Comparison of ENCODE assay signal across 22 cellular contexts in the genomic region with DNA sequence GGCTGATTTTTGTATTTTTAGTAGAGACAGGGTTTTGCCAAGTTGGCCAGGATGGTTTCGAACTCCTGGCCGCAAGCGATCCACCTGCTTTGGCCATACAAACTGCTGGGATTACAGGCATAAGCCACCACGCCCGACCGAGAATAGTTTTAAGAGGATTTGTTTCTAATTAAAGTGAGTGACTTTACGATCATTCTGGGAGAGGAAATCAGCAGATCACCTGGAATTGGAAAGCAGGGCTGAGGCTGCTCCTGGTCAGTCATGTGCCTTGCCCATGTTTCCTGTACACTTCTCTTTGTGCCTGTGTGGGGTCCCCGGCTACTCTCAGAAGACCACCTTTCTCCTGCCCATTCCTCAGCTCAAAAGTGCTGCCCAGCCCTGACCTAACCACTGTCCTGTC. TPM values are rescaled to one million over a fixed set of nuclear protein-coding genes. Genes with fewer than 3 reads are reported as not detected.
DNase-seq lines count a peak whose midpoint lies in the region; ATAC-seq and TF ChIP-seq lines count a peak whose summit lies in the region.
"Had no signal": no experiment of that assay in that cellular context is flagged by ENCODE, and none has a peak within 500 bp of the region (broad histone marks: within the 10 kb centered on the region; RNA-seq: fewer than 3 reads in every experiment).

No MANE protein-coding gene starts in this region.

- peaks cover 37% of the 10 kb centered on the region for H3F3A ChIP-seq in neural progenitor cell (ENCODE audit: low read depth)

- H3K4me2 ChIP-seq in HCT116 (ENCODE audit: low read length) (peak overlapping the region; percentile 74; the same call in 1 of the 2 replicates), neural progenitor cell (no peak overlapping the region)
- H3K4me2 ChIP-seq: smooth muscle cell had no signal

- H3K9me3 ChIP-seq in CD8-positive, alpha-beta memory T cell (ENCODE audit: low read length): no peaks in the 10 kb centered on the region
- H3K9me3 ChIP-seq in HCT116 (ENCODE audit: control insufficient read depth in 1 of 2, insufficient read depth in 1 of 2, low read depth in 1 of 2, low read length in 2 of 2) (no peaks in the 10 kb centered on the region), neural progenitor cell (ENCODE audit: low read depth) (no peaks in the 10 kb centered on the region)
- H3K9me3 ChIP-seq: left lung, thoracic aorta had no signal

- RAD21 ChIA-PET in HCT116 (lab: Charles Lee; ENCODE audit: low non-redundant PET in 1 of 2, low total read pairs in 2 of 2, uncharacterized antibody in 2 of 2, unreplicated experiment in 2 of 2): no interaction called here

- H3K9me2 ChIP-seq in HCT116 (ENCODE audit: insufficient read depth): no peaks in the 10 kb centered on the region

- peaks cover 4 to 10% (median 4%) of the 10 kb centered on the region in 3 donors for H3K4me1 Mint-ChIP-seq in CD8-positive, alpha-beta memory T cell
- peaks cover 57% of the 10 kb centered on the region for H3K4me1 Mint-ChIP-seq in chondrocyte (ENCODE audit: low read depth)
- H3K4me1 Mint-ChIP-seq in neural progenitor cell: peaks cover 18% of the 10 kb centered on the region
- peaks cover 29% of the 10 kb centered on the region for H3K4me1 Mint-ChIP-seq in HFFc6 (ENCODE audit: low read depth)

- no peak overlapping the region for H3K27ac ChIP-seq in CD8-positive, alpha-beta memory T cell (ENCODE audit: low read depth, low read length)
- H3K27ac ChIP-seq in HCT116 (ENCODE audit: low read depth, low read length) (no peak overlapping the region), neural progenitor cell (no peak overlapping the region)
- H3K27ac ChIP-seq: left lung, SK-N-MC, thoracic aorta had no signal

- no peaks in the 10 kb centered on the region for H3K4me1 ChIP-seq in CD8-positive, alpha-beta memory T cell (ENCODE audit: insufficient read depth, low read length)
- H3K4me1 ChIP-seq in HCT116 (ENCODE audit: control insufficient read depth in 1 of 2, insufficient read depth in 2 of 2, low read length in 2 of 2) (peaks cover 9 to 23% of the 10 kb centered on the region in 2 experiments), neural progenitor cell (peaks cover 5% of the 10 kb centered on the region)

- H4K20me1 ChIP-seq in HCT116 (ENCODE audit: insufficient read depth) (no peaks in the 10 kb centered on the region), neural progenitor cell (ENCODE audit: low read depth) (no peaks in the 10 kb centered on the region)

- H3K9ac ChIP-seq in HCT116 (ENCODE audit: low read length) (no peak overlapping the region), neural progenitor cell (no peak overlapping the region)

- no peaks in the 10 kb centered on the region for H3K36me3 Mint-ChIP-seq in CD8-positive, alpha-beta memory T cell
- H3K36me3 Mint-ChIP-seq in chondrocyte (ENCODE audit: low read depth) (no peaks in the 10 kb centered on the region), neural progenitor cell (no peaks in the 10 kb centered on the region), HFFc6 (ENCODE audit: low read depth) (no peaks in the 10 kb centered on the region)

- CTCF ChIA-PET in CD8-positive, alpha-beta memory T cell (lab: Charles Lee): interaction anchor here (1.2 kb wide), 1 partner anchor 8 kb away, joined by 3 read pairs; no protein-coding TSS in a partner anchor
- CTCF ChIA-PET in HCT116 (lab: Charles Lee): no interaction called here

- H3K4me3 ChIP-seq in CD8-positive, alpha-beta memory T cell (ENCODE audit: low read length): no peak overlapping the region
- no peak overlapping the region for H3K4me3 ChIP-seq in HCT116 (replicated peaks in 1 of 2; ENCODE audit: low read depth in 1 of 2, low read length in 2 of 2)
- no peak overlapping the region for H3K4me3 ChIP-seq in neural progenitor cell
- H3K4me3 ChIP-seq: left lung, SK-N-MC, smooth muscle cell had no signal

- TF ChIP-seq CTCF in HCT116 (IDR thresholded peaks at IDR 0.05 in 2 of 3, conservative IDR thresholded peaks at IDR 0.05 in 1 of 3; ENCODE audit: borderline replicate concordance in 1 of 3, insufficient read depth in 1 of 3, low read depth in 2 of 3, low read length in 2 of 3) (no peak), chondrocyte (IDR thresholded peaks at IDR 0.05) (no peak), neural progenitor cell (IDR thresholded peaks at IDR 0.05) (no peak), HFFc6 (IDR thresholded peaks at IDR 0.05) (no peak)

- intact Hi-C loops in HCT116 (cut with micrococcal nuclease): no loop called here

- H3K79me2 ChIP-seq in HCT116 (ENCODE audit: insufficient read depth, low read length) (no peaks in the 10 kb centered on the region), neural progenitor cell (ENCODE audit: low read depth) (no peaks in the 10 kb centered on the region)

- no peak for TF ChIP-seq RAD21 in HCT116 (IDR thresholded peaks at IDR 0.05; ENCODE audit: low read depth)

- no peaks in the 10 kb centered on the region for H3K36me3 ChIP-seq in CD8-positive, alpha-beta memory T cell (ENCODE audit: insufficient read depth, low read length)
- H3K36me3 ChIP-seq in HCT116 (ENCODE audit: control insufficient read depth in 1 of 2, insufficient read depth in 2 of 2, low read length in 2 of 2): no peaks in the 10 kb centered on the region
- no peaks in the 10 kb centered on the region for H3K36me3 ChIP-seq in neural progenitor cell
- H3K36me3 ChIP-seq: left lung, thoracic aorta had no signal

- no peak for TF ChIP-seq POLR2A in HCT116 (IDR thresholded peaks at IDR 0.05; ENCODE audit: borderline replicate concordance, extremely low read depth, insufficient read depth, insufficient read length)

- BruUV-seq in HCT116 (replicated peaks; lab: Mats Ljungman, UMichigan): no TSS peak

- POLR2A ChIA-PET in CD8-positive, alpha-beta memory T cell (lab: Charles Lee): no interaction called here
- POLR2A ChIA-PET in HCT116 (lab: Charles Lee): no interaction called here

- H3K27me3 Mint-ChIP-seq in CD8-positive, alpha-beta memory T cell: peaks cover 39 to 55% of the 10 kb centered on the region in 2 donors
- H3K27me3 Mint-ChIP-seq in chondrocyte (ENCODE audit: low read depth) (no peaks in the 10 kb centered on the region), neural progenitor cell (ENCODE audit: insufficient read depth, low read depth) (peaks cover 7% of the 10 kb centered on the region), HFFc6 (ENCODE audit: insufficient read depth) (peaks cover 1% of the 10 kb centered on the region)

- no peak for ATAC-seq in HCT116
- ATAC-seq in HG03469 (IDR thresholded peaks at IDR 0.05; ENCODE audit: unreplicated experiment): no peak
- no peak for ATAC-seq in HG03108 (IDR thresholded peaks at IDR 0.05; ENCODE audit: unreplicated experiment)
- ATAC-seq: left lung, Panc1 had no signal

- peak overlapping the region in 4 of 7 donors; percentile 37 to 62 (median 52) for H3K4me3 Mint-ChIP-seq in CD8-positive, alpha-beta memory T cell
- H3K4me3 Mint-ChIP-seq in chondrocyte (ENCODE audit: unreplicated experiment) (no peak overlapping the region), neural progenitor cell (peak overlapping the region; percentile 85), HFFc6 (no peak overlapping the region)

- H3K27me3 ChIP-seq in CD8-positive, alpha-beta memory T cell (ENCODE audit: insufficient read depth, low read length, poor library complexity, severe bottlenecking): peaks cover 9% of the 10 kb centered on the region
- H3K27me3 ChIP-seq in HCT116 (ENCODE audit: insufficient read depth, low read length): no peaks in the 10 kb centered on the region
- no peaks in the 10 kb centered on the region for H3K27me3 ChIP-seq in neural progenitor cell
- H3K27me3 ChIP-seq: left lung had no signal

- no peak for DNase-seq in CD8-positive, alpha-beta memory T cell
- DNase-seq in HCT116 (ENCODE audit: low read depth, low spot score) (no peak), chondrocyte (ENCODE audit: low spot score) (no peak), neural progenitor cell (ENCODE audit: low spot score) (no peak), HFFc6 (no peak)
- DNase-seq: activated CD4-positive, alpha-beta T cell treated with anti-CD3 and anti-CD28 coated beads, Interleukin-2, amount 10 ng/mL, durations not matched to agents 7 days and 5 days; activated T-cell treated with anti-CD3 and anti-CD28 coated beads, Interleukin-2, amount 50 U/mL, for 1 hour; cerebellar nuclear complex; DND-41; H7; left lung; NCI-H1105; T1000 had no signal

- H2AFZ ChIP-seq in HCT116 (ENCODE audit: low read depth, low read length, poor library complexity, severe bottlenecking) (no peak overlapping the region), neural progenitor cell (replicated peaks) (no peak overlapping the region)

- H3K9me3 Mint-ChIP-seq in CD8-positive, alpha-beta memory T cell: no peaks in the 10 kb centered on the region
- no peaks in the 10 kb centered on the region for H3K9me3 Mint-ChIP-seq in chondrocyte (ENCODE audit: low read depth)
- H3K9me3 Mint-ChIP-seq in neural progenitor cell: no peaks in the 10 kb centered on the region
- H3K9me3 Mint-ChIP-seq in HFFc6: no peaks in the 10 kb centered on the region
- H3K9me3 Mint-ChIP-seq: activated CD4-positive, alpha-beta T cell treated with anti-CD3 and anti-CD28 coated beads, Interleukin-2, amount 10 ng/mL, durations not matched to agents 7 days and 5 days had no signal

- H3K27ac Mint-ChIP-seq in CD8-positive, alpha-beta memory T cell: peak overlapping the region in 1 of 8 donors; percentile 19
- H3K27ac Mint-ChIP-seq in chondrocyte (ENCODE audit: unreplicated experiment) (peak overlapping the region; percentile 55), neural progenitor cell (peak overlapping the region; percentile 72), HFFc6 (no peak overlapping the region)
- H3K27ac Mint-ChIP-seq: activated CD4-positive, alpha-beta T cell treated with anti-CD3 and anti-CD28 coated beads, Interleukin-2, amount 10 ng/mL, durations not matched to agents 7 days and 5 days had no signal

TF ChIP-seq in HCT116, 20 proteins besides CTCF, POLR2A, EP300 and RAD21 (continues in another document):
- no peak for TF ChIP-seq YY1 (IDR thresholded peaks at IDR 0.05; ENCODE audit: extremely low read depth, insufficient replicate concordance, low read depth, low read length)
- TF ChIP-seq EZH2 (IDR thresholded peaks at IDR 0.05): no peak

RNA-seq across cellular contexts. Expression of a gene that starts 33.9 kb away (rescaled TPM):
- not detected for total RNA-seq in CD8-positive, alpha-beta memory T cell
- polyA plus RNA-seq in CD8-positive, alpha-beta memory T cell: not detected
- total RNA-seq in HCT116 (2021; ENCODE audit: unreplicated experiment) (0.25 TPM), chondrocyte (0.30 to 0.53 TPM (median 0.33 TPM) in 3 replicates), neural progenitor cell (ENCODE audit: low replicate concordance) (4.2 and 5.6 TPM in 2 replicates)
- 0.07 and 0.16 TPM in 2 replicates for polyA plus RNA-seq in HCT116 (2012)
- total RNA-seq in HFFc6 (2021; fragmentation: NEBNext Ultra II Directional; extraction: Animal tissue kit (Norgen Biotek cat#: 25700)): not detected
- total RNA-seq: activated CD4-positive, alpha-beta T cell treated with anti-CD3 and anti-CD28 coated beads, Interleukin-2, amount 10 ng/mL, durations not matched to agents 7 days and 5 days; fibroblast of villous mesenchyme; posterior vena cava; thoracic aorta had no signal
- polyA plus RNA-seq: BJ, smooth muscle cell had no signal

RNA-seq across cellular contexts. Expression of a gene that starts 40.5 kb away (rescaled TPM):
- total RNA-seq in CD8-positive, alpha-beta memory T cell: under 1 TPM; 0.40 to 0.42 TPM
- polyA plus RNA-seq in CD8-positive, alpha-beta memory T cell: not detected
- total RNA-seq in HCT116 (2021; ENCODE audit: unreplicated experiment): 9.7 TPM
- polyA plus RNA-seq in HCT116 (2012): 3.0 and 3.8 TPM in 2 replicates
- total RNA-seq in chondrocyte: 11.8 to 13.2 TPM (median 12.7 TPM) in 3 replicates
- total RNA-seq in neural progenitor cell (ENCODE audit: low replicate concordance): 10.4 and 15.9 TPM in 2 replicates
- total RNA-seq in HFFc6 (2021; fragmentation: NEBNext Ultra II Directional; extraction: Animal tissue kit (Norgen Biotek cat#: 25700)): 1 to 10 TPM; 4.4 to 6.8 (median 5.6) TPM

Comparison
In these comparisons a context has a peak if more than half of its experiments do, and no peak if none do; other contexts are left out.
1. H3K4me3 Mint-ChIP-seq: peak in CD8-positive, alpha-beta memory T cell (4 of 7) and neural progenitor cell (single experiment); none in chondrocyte (single experiment) and HFFc6 (single experiment).